8 cellular contexts compared by ENCODE assay signal in genomic region chr1:40161125-40161887, GRCh38. TPM values are rescaled to one million over a fixed set of nuclear protein-coding genes. Genes with fewer than 3 reads are reported as not detected.
DNase-seq lines count a peak whose midpoint lies in the region; ATAC-seq and TF ChIP-seq lines count a peak whose summit lies in the region.

Gene RLF (plus strand): TSS chr1:40161387. CDS start chr1:40161400, 13 bp downstream.

- TF ChIP-seq EP300 in transverse colon (IDR thresholded peaks at IDR 0.05; ENCODE audit: low read depth) = peak; percentile 38

- POLR2A ChIA-PET in T-cell (lab: Charles Lee) = interaction anchor here (0.6 to 1.8 kb wide), 9 partner anchors 37 to 224 kb away, joined by 3 to 5 read pairs (median 4); partner anchors contain the start of gene SMAP2 (in 1 of the 2)

- peaks cover 5% of the 10 kb centered on the region for H3K36me3 Mint-ChIP-seq in T-cell

- H3K4me3 ChIP-seq in adipocyte (ENCODE audit: low read length) (peak within 1 kb of the TSS; percentile 99), heart left ventricle (peak within 1 kb of the TSS; percentile 56 to 97 (median 86)), transverse colon (peak within 1 kb of the TSS; percentile 88 to 99 (median 98))

- H3K4me1 ChIP-seq in adipocyte (ENCODE audit: control insufficient read depth, insufficient read depth, low read length) (peaks cover 27% of the 10 kb centered on the region), heart left ventricle (peaks cover 13 to 44% (median 33%) of the 10 kb centered on the region in 12 donors), transverse colon (peaks cover 13 to 36% (median 14%) of the 10 kb centered on the region in 4 donors)

- intact Hi-C loops in heart left ventricle (cut with DNase I) (loop anchor here in 8 of 10 donors (2.0 to 10.0 kb wide), 4 partner anchors 93 to 156 kb away; partner anchors contain the start of genes ZMPSTE24 (in 6 of the 8) and COL9A2 (in 1 of the 8)), transverse colon (cut with DNase I; ENCODE audit: low total_unique reads) (no loop called here)

- peak within 1 kb of the TSS; percentile 99 for H3K27ac Mint-ChIP-seq in T-cell

- no peaks in the 10 kb centered on the region for H3K27me3 Mint-ChIP-seq in T-cell

- peak; percentile 82 for ATAC-seq in HG02840 (IDR thresholded peaks at IDR 0.05; ENCODE audit: low FRiP score, unreplicated experiment)
- ATAC-seq in T-cell (replicated peaks in 1 of 4) = peak; percentile 96 to 98 (median 98)
- peak; percentile 99 to 100 (median 100) for ATAC-seq in heart left ventricle

- CTCF ChIA-PET in T-cell (lab: Charles Lee) = interaction anchor here (0.6 to 1.7 kb wide), 10 partner anchors 9 to 236 kb away, joined by 3 to 5 read pairs (median 3); no protein-coding TSS in a partner anchor

- peak; percentile 85 for DNase-seq in NCI-H146 (lab: John Stamatoyannopoulos, UW)
- peak; percentile 89 to 95 (median 94) for DNase-seq in T-cell
- peak; percentile 98 for DNase-seq in adipocyte (ENCODE audit: low read depth)
- peak; percentile 95 to 97 (median 96) for DNase-seq in heart left ventricle
- DNase-seq in pons (ENCODE audit: low spot score) = peak; percentile 91
- peak; percentile 95 for DNase-seq in transverse colon

- in situ Hi-C loops in transverse colon (cut with MboI; ENCODE audit: low pct_ligation_motif_present in 1 of 4, low pct_unique_long_range_greater_than_20kb in 1 of 4, low sequenced_read_pairs in 3 of 4) = no loop called here

- no peak within 1 kb of the TSS for H3K4me3 Mint-ChIP-seq in T-cell

- H3K27me3 ChIP-seq in adipocyte (replicated peaks; ENCODE audit: control insufficient read depth, insufficient read depth, low read length) = no peaks in the 10 kb centered on the region
- no peaks in the 10 kb centered on the region for H3K27me3 ChIP-seq in heart left ventricle
- no peaks in the 10 kb centered on the region for H3K27me3 ChIP-seq in transverse colon

- H3K9ac ChIP-seq in adipocyte (ENCODE audit: low read length) = peak within 1 kb of the TSS; percentile 98

- 0% methylated on average over 42 to 62 of the region's 62 CpGs for WGBS in heart left ventricle, 4 donors
- 0% methylated on average over 14 to 61 of the region's 62 CpGs for WGBS in transverse colon (ENCODE audit: low coverage in 1 of 2), 2 donors

- H3K27ac ChIP-seq in heart left ventricle = peak within 1 kb of the TSS; percentile 84 to 97 (median 92)
- peak within 1 kb of the TSS; percentile 92 to 97 (median 95) for H3K27ac ChIP-seq in transverse colon

- H3K4me1 Mint-ChIP-seq in T-cell = peaks cover 7% of the 10 kb centered on the region in 3 donors

- TF ChIP-seq CTCF in GM12874 (IDR thresholded peaks at IDR 0.05; ENCODE audit: insufficient read depth, low read depth, low read length) (0 out of 2 replicates have a peak, but pooled peaks have one; percentile 15), heart left ventricle (IDR thresholded peaks at IDR 0.05) (no peak), transverse colon (IDR thresholded peaks at IDR 0.05) (no peak)

- TF ChIP-seq POLR2A in heart left ventricle (IDR thresholded peaks at IDR 0.05) (peak; percentile 60 to 87), transverse colon (IDR thresholded peaks at IDR 0.05) (peak; percentile 92)

- no peaks in the 10 kb centered on the region for H3K9me3 Mint-ChIP-seq in T-cell

- no peaks in the 10 kb centered on the region for H3K9me3 ChIP-seq in adipocyte (ENCODE audit: control insufficient read depth, low read length)
- H3K9me3 ChIP-seq in heart left ventricle = no peaks in the 10 kb centered on the region
- H3K9me3 ChIP-seq in transverse colon = no peaks in the 10 kb centered on the region

- no peaks in the 10 kb centered on the region for H3K36me3 ChIP-seq in adipocyte (ENCODE audit: control insufficient read depth, insufficient read depth, low read length, severe bottlenecking)
- no peaks in the 10 kb centered on the region for H3K36me3 ChIP-seq in heart left ventricle
- H3K36me3 ChIP-seq in transverse colon = no peaks in the 10 kb centered on the region

RNA-seq across cellular contexts. Expression of gene RLF, which starts in this region (rescaled TPM):
- total RNA-seq in T-cell (10 to 100 TPM; 17.5 to 25.1 (median 18.4) TPM), heart left ventricle (10 to 100 TPM in 8 of 9 donors, 1 to 10 TPM in 1; 9.1 to 14.5 (median 12.3) TPM), transverse colon (10 to 100 TPM; 11.2 to 18.3 (median 13.9) TPM)
- 1 to 10 TPM; 2.7 to 8.0 TPM for polyA plus RNA-seq in heart left ventricle

Comparison
In these comparisons a context has a peak if more than half of its experiments do, and no peak if none do; other contexts are left out.
1. Peak in every context shown above with its lines: DNase-seq, ATAC-seq, H3K4me3 ChIP-seq and H3K27ac ChIP-seq.